8 cellular contexts compared by ENCODE assay signal in the genomic region with DNA sequence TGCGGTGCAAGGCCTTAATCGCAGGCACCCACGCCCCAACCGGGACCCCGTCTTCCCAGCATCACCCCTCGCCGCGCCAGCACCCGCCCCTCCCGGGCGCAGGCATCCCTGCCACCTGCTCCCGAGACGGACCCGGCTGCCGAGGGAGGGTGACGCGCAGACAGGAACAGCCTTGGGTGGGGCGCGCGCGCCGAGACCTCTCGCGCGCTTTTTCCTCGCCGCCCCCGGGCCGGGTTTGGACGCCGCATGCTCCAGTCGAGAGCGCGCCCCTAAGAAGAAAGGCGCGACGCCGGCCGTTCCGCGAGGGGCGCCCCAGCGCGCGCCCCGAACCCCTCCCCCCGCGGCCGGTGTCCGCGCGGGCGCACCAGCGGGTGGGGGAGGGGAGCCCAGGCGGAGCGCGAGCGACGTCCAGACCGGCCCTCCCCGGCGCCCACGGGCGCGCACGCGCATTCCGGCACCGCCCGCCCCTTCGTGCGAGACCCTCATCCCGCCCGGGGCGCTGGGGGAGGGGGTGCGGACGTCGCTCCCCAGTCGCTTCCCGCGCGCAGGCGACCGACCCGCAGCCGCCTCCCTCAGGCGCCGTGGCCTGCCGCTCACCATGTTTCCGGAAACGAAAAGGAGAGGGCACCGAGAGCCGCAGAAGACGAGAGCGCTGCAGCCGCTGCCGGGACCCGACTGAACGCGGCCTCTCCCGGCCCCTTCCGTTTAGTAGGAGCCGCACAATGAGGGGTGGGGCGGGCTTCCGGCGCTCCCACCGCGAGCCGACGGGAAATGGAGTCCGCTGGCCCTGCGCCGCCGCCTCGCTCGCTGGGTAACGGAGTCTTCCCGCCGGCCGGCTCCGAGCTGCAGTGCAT. TPM values are rescaled to one million over a fixed set of nuclear protein-coding genes. Genes with fewer than 3 reads are reported as not detected.
DNase-seq lines count a peak whose midpoint lies in the region; ATAC-seq and TF ChIP-seq lines count a peak whose summit lies in the region.

CFL1 (minus strand) TSS at position 681 of the 854 bp plus-strand sequence; CDS start at position 600, 81 bp downstream.

- H3K9me3 Mint-ChIP-seq in activated T-cell treated with anti-CD3 and anti-CD28 coated beads, Interleukin-2, amount 50 U/mL, for 4 hours, result no peaks in the 10 kb centered on the region

- H3K36me3 ChIP-seq in Peyer's patch, result peaks cover 0 to 47% (median 0%) of the 10 kb centered on the region in 3 donors
- peaks cover 23 to 33% of the 10 kb centered on the region in 2 donors for H3K36me3 ChIP-seq in esophagus (ENCODE audit: control insufficient read depth in 2 of 2, insufficient read depth in 2 of 2, low read length in 1 of 2)
- peaks cover 31 to 59% of the 10 kb centered on the region in 2 donors for H3K36me3 ChIP-seq in muscle layer of duodenum (ENCODE audit: control insufficient read depth in 1 of 2, insufficient read depth in 2 of 2, low read length in 2 of 2)

- no peaks in the 10 kb centered on the region for H3K27me3 Mint-ChIP-seq in activated T-cell treated with anti-CD3 and anti-CD28 coated beads, Interleukin-2, amount 50 U/mL, for 4 hours (ENCODE audit: low read depth)

- WGBS in esophagus, 2 donors, result 1% methylated on average over 99 to 121 of the region's 121 CpGs

- DNase-seq in DMS 273 treated with DMSO at 0.1 percent for 48 hours (lab: John Stamatoyannopoulos, UW), result peak; percentile 87
- peak; percentile 97 to 99 (median 99) for DNase-seq in Peyer's patch
- peak; percentile 95 for DNase-seq in activated T-cell treated with anti-CD3 and anti-CD28 coated beads, Interleukin-2, amount 50 U/mL, for 4 hours
- DNase-seq in stimulated activated CD8-positive, alpha-beta memory T cell treated with anti-CD3 and anti-CD28 coated beads, Interleukin-7, amount 100 ng/mL, for 24 hours (ENCODE audit: low read depth), result peak; percentile 87

- H3K36me3 Mint-ChIP-seq in activated T-cell treated with anti-CD3 and anti-CD28 coated beads, Interleukin-2, amount 50 U/mL, for 4 hours (ENCODE audit: insufficient read depth), result peaks cover 32% of the 10 kb centered on the region

- H3K27ac ChIP-seq in Peyer's patch (peak within 1 kb of the TSS; percentile 95 to 99 (median 97)), esophagus (ENCODE audit: low read depth in 2 of 2, low read length in 1 of 2) (peak within 1 kb of the TSS; percentile 98), muscle layer of duodenum (ENCODE audit: low read length) (peak within 1 kb of the TSS; percentile 96)

- peaks cover 5 to 54% (median 19%) of the 10 kb centered on the region in 4 donors for H3K4me1 ChIP-seq in Peyer's patch
- peaks cover 4 to 14% of the 10 kb centered on the region in 2 donors for H3K4me1 ChIP-seq in esophagus (ENCODE audit: control insufficient read depth in 2 of 2, insufficient read depth in 2 of 2, low read length in 1 of 2)
- peaks cover 0 to 36% of the 10 kb centered on the region in 2 donors for H3K4me1 ChIP-seq in muscle layer of duodenum (ENCODE audit: control insufficient read depth in 1 of 2, insufficient read depth in 2 of 2, low read length in 2 of 2)

- peak within 1 kb of the TSS; percentile 90 for H3K4me3 Mint-ChIP-seq in activated T-cell treated with anti-CD3 and anti-CD28 coated beads, Interleukin-2, amount 50 U/mL, for 4 hours

- peak; percentile 99 to 100 for TF ChIP-seq POLR2A in Peyer's patch (IDR thresholded peaks at IDR 0.05)

- peak; percentile 62 for TF ChIP-seq EP300 in Ishikawa (IDR thresholded peaks at IDR 0.05; ENCODE audit: borderline replicate concordance)

- no peak for TF ChIP-seq RAD21 in Ishikawa (IDR thresholded peaks at IDR 0.05; ENCODE audit: low read depth)

- peak in 1 of 6 experiments; percentile 2 for TF ChIP-seq CTCF in Peyer's patch (IDR thresholded peaks at IDR 0.05)

- peak; percentile 41 for ATAC-seq in GM21529 (IDR thresholded peaks at IDR 0.05; ENCODE audit: unreplicated experiment)
- peak; percentile 66 to 70 for ATAC-seq in activated T-cell treated with anti-CD3 and anti-CD28 coated beads, Interleukin-2, amount 50 U/mL, for 4 hours

- peaks cover 60% of the 10 kb centered on the region for H3K4me1 Mint-ChIP-seq in activated T-cell treated with anti-CD3 and anti-CD28 coated beads, Interleukin-2, amount 50 U/mL, for 4 hours (ENCODE audit: low read depth)

- H3K4me3 ChIP-seq in Peyer's patch, result peak within 1 kb of the TSS; percentile 80 to 97 (median 90)
- H3K4me3 ChIP-seq in esophagus (ENCODE audit: low read depth in 1 of 2, low read length in 2 of 2), result peak within 1 kb of the TSS; percentile 80 to 99
- peak within 1 kb of the TSS; percentile 92 to 97 for H3K4me3 ChIP-seq in muscle layer of duodenum (ENCODE audit: low read depth in 1 of 2, low read length in 2 of 2)

- H3K9me3 ChIP-seq in Peyer's patch, result no peaks in the 10 kb centered on the region
- H3K9me3 ChIP-seq in esophagus (ENCODE audit: control insufficient read depth in 2 of 2, insufficient read depth in 1 of 2, low read depth in 1 of 2, low read length in 1 of 2), result no peaks in the 10 kb centered on the region
- no peaks in the 10 kb centered on the region for H3K9me3 ChIP-seq in muscle layer of duodenum (ENCODE audit: control insufficient read depth in 1 of 2, low read length in 2 of 2)

- H3K27me3 ChIP-seq in Peyer's patch (no peaks in the 10 kb centered on the region), esophagus (ENCODE audit: control insufficient read depth in 1 of 2, insufficient read depth in 2 of 2, low read length in 2 of 2) (no peaks in the 10 kb centered on the region), muscle layer of duodenum (ENCODE audit: low read depth, low read length) (no peaks in the 10 kb centered on the region)

TF ChIP-seq in Ishikawa, 13 proteins besides CTCF, POLR2A, EP300 and RAD21:
- peak; percentile 45; the same call in 1 of the 2 replicates for TF ChIP-seq NFIC (IDR thresholded peaks at IDR 0.05)
- peak; percentile 45 for TF ChIP-seq USF1 (IDR thresholded peaks at IDR 0.05)
- no peak for TF ChIP-seq CREB1 (IDR thresholded peaks at IDR 0.05; ENCODE audit: low read depth)
- TF ChIP-seq TAF1 (IDR thresholded peaks at IDR 0.05; ENCODE audit: low read depth), result peak; percentile 96
- TF ChIP-seq EGR1 (IDR thresholded peaks at IDR 0.05), result peak; percentile 54; the same call in 1 of the 2 replicates
- TF ChIP-seq TEAD4 (IDR thresholded peaks at IDR 0.05), result peak; percentile 27; the same call in 1 of the 2 replicates
- TF ChIP-seq FOXM1 (IDR thresholded peaks at IDR 0.05; ENCODE audit: borderline replicate concordance, low read depth), result no peak
- TF ChIP-seq TCF12 (IDR thresholded peaks at IDR 0.05; ENCODE audit: low read depth), result peak; percentile 76
- no peak for TF ChIP-seq CEBPB (IDR thresholded peaks at IDR 0.05)
- TF ChIP-seq YY1 (IDR thresholded peaks at IDR 0.05; ENCODE audit: low read depth), result peak; percentile 55
- TF ChIP-seq, protein P1, sequence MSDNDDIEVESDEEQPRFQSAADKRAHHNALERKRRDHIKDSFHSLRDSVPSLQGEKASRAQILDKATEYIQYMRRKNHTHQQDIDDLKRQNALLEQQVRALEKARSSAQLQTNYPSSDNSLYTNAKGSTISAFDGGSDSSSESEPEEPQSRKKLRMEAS (IDR thresholded peaks at IDR 0.05), result peak; percentile 49; the same call in 1 of the 2 replicates

RNA-seq across cellular contexts. Expression of gene CFL1, which starts in this region (rescaled TPM):
- 1,000 to 10,000 TPM in 3 of 4 donors, 100 to 1,000 TPM in 1; 961 to 2,313 (median 1,456) TPM for total RNA-seq in Peyer's patch
- 1,000 to 10,000 TPM in 1 of 3 donors, 100 to 1,000 TPM in 2; 944 to 1,135 (median 977) TPM for total RNA-seq in activated T-cell treated with anti-CD3 and anti-CD28 coated beads, Interleukin-2, amount 50 U/mL, for 4 hours
- polyA plus RNA-seq in esophagus, result 100 to 1,000 TPM; 361 to 694 TPM

Comparison
In these comparisons a context has a peak if more than half of its experiments do, and no peak if none do; other contexts are left out.
1. Peak in every context shown above with its lines: DNase-seq, ATAC-seq, H3K4me3 ChIP-seq and H3K27ac ChIP-seq.